8 cellular contexts compared by ENCODE assay signal in the genomic region with DNA sequence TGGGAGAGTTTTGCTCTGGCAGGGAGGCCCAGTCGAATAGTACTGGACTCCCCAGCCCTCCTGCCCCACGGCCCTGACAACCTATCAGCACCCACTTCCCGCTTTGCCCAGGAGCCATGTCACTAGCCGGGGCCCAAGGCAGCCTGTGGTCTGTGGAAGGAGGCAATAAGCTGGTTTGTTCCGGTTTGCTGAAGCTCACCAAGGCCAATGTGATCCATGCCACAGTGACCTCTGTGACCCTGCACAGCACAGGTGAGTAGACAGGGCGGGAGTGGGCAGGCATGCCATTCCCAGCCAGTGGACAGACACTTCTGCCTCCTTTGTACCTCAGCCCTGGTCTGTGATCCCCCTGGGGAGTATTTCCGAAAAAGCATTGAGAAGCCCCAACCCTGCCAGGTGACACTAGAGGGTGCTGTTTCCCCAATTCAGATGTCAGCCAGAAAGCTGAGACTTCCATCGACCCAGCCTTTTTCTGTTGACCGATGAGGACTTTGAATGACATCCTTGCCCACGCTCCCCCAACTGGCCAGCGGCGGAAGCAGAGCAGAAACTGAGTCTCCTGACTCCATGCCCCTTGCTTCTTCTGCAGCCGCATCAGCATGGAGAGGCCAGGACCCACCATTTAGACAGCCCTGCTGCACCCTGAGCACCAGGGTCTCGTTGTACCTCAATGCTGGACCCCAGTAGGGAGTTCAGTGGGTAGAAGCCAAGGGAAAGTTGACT. TPM values are rescaled to one million over a fixed set of nuclear protein-coding genes. Genes with fewer than 3 reads are reported as not detected.
DNase-seq lines count a peak whose midpoint lies in the region; ATAC-seq, FAIRE-seq and TF ChIP-seq lines count a peak whose summit lies in the region.

No MANE protein-coding gene starts in this region.

- no peaks in the 10 kb centered on the region for H3K9me3 Mint-ChIP-seq in MCF 10A (ENCODE audit: unreplicated experiment)

- H3K4me1 Mint-ChIP-seq in MCF 10A (ENCODE audit: insufficient read depth, unreplicated experiment): peaks cover 8% of the 10 kb centered on the region

- peak; percentile 67 for FAIRE-seq in TTC549 (lab: Jason Lieb, UNC)

- H3K36me3 Mint-ChIP-seq in MCF 10A (ENCODE audit: insufficient read depth, unreplicated experiment): no peaks in the 10 kb centered on the region

- no peak overlapping the region for H3K27ac Mint-ChIP-seq in MCF 10A (ENCODE audit: low read depth, unreplicated experiment)

- H3K27me3 Mint-ChIP-seq in MCF 10A (ENCODE audit: insufficient read depth, unreplicated experiment): no peaks in the 10 kb centered on the region

- POLR2A ChIA-PET in MCF 10A (lab: Yijun Ruan, JAX): interaction anchor here (0.6 to 7.1 kb wide), 9 partner anchors 9 to 195 kb away, joined by 3 to 43 read pairs (median 6); partner anchors contain the start of genes GRPEL2 and PCYOX1L

- ATAC-seq in HG02763 (IDR thresholded peaks at IDR 0.05; ENCODE audit: unreplicated experiment): peak; percentile 61

- peak; percentile 15 for DNase-seq in NK-92 treated with Interleukin-12 subunit alpha and Interleukin-12 subunit beta, amount 100 ng/mL, for 24 hours (lab: John Stamatoyannopoulos, UW)
- DNase-seq in NK-92 (lab: John Stamatoyannopoulos, UW; ENCODE audit: unreplicated experiment): no peak
- DNase-seq in NCI-H1930 (lab: John Stamatoyannopoulos, UW): peak; percentile 13 to 30
- peak; percentile 87 for DNase-seq in MCF 10A (ENCODE audit: unreplicated experiment)
- DNase-seq in kidney glomerular epithelial cell (lab: John Stamatoyannopoulos, UW): peak; percentile 66
- DNase-seq in stimulated activated CD4-positive, alpha-beta T cell treated with anti-CD3 and anti-CD28 coated beads, Interleukin-4, amount 100 ng/mL, for 4 hours: peak; percentile 32 to 37

- H3K4me3 Mint-ChIP-seq in MCF 10A (ENCODE audit: unreplicated experiment): no peak overlapping the region

- CTCF ChIA-PET in MCF 10A (lab: Yijun Ruan, JAX): interaction anchor here (0.5 to 46.8 kb wide), 43 partner anchors 9 to 1202 kb away, joined by 3 to 1231 read pairs (median 5); partner anchors contain the start of genes ARHGEF37, GRPEL2, IL17B and PCYOX1L

- TF ChIP-seq CTCF in MCF 10A (IDR thresholded peaks at IDR 0.05; ENCODE audit: unreplicated experiment): peak; percentile 85

- no TSS peak for BruUV-seq in MCF 10A (replicated peaks; lab: Mats Ljungman, UMichigan)

- intact Hi-C loops in MCF 10A (cut with micrococcal nuclease): loop anchor here (1.0 to 5.0 kb wide), 4 partner anchors 50 to 250 kb away; no protein-coding TSS in a partner anchor

RNA-seq across cellular contexts. Expression of gene PCYOX1L, which starts 9.6 kb away (rescaled TPM):
- total RNA-seq in MCF 10A (2022): 7.7 and 8.0 TPM in 2 replicates

RNA-seq across cellular contexts. Expression of gene IL17B, which starts 11.7 kb away (rescaled TPM):
- total RNA-seq in MCF 10A (2022): not detected in 2 replicates

RNA-seq across cellular contexts. Expression of gene GRPEL2, which starts 22.1 kb away (rescaled TPM):
- total RNA-seq in MCF 10A (2022): 69.5 and 86.6 TPM in 2 replicates
